ENCODE assay signal across 1 cellular context in genomic region chr7:70735313-70735712, GRCh38.
TF ChIP-seq lines count a peak whose summit lies in the region.

No MANE protein-coding gene starts in this region.

TF ChIP-seq in WTC11, 78 proteins besides CTCF, POLR2A, EP300 and RAD21 (continued from another document):
- TF ChIP-seq AR (CRISPR knock-in tag; IDR thresholded peaks at IDR 0.05) (no peak), EMX1 (CRISPR knock-in tag; IDR thresholded peaks at IDR 0.05) (no peak), FOXP1 (CRISPR knock-in tag; IDR thresholded peaks at IDR 0.05; ENCODE audit: borderline replicate concordance) (no peak), ZSCAN18 (CRISPR knock-in tag; IDR thresholded peaks at IDR 0.05) (no peak), MXD4 (CRISPR knock-in tag; IDR thresholded peaks at IDR 0.05; ENCODE audit: borderline replicate concordance) (no peak)
